1 cellular context compared by ENCODE assay signal in genomic region chr10:101578192-101578591, GRCh38.
TF ChIP-seq lines count a peak whose summit lies in the region.

No MANE protein-coding gene starts in this region.

TF ChIP-seq in K562, 482 proteins besides CTCF, POLR2A, EP300 and RAD21 (continued from another document):
- no peak for TF ChIP-seq IRF2 (CRISPR knock-in tag; IDR thresholded peaks at IDR 0.05)
- no peak for TF ChIP-seq HDAC8 (tag; IDR thresholded peaks at IDR 0.05)
- TF ChIP-seq, protein P1, sequence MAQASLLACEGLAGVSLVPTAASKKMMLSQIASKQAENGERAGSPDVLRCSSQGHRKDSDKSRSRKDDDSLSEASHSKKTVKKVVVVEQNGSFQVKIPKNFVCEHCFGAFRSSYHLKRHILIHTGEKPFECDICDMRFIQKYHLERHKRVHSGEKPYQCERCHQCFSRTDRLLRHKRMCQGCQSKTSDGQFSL (CRISPR knock-in tag; IDR thresholded peaks at IDR 0.05): no peak
- TF ChIP-seq, protein P1 (tag; IDR thresholded peaks at IDR 0.05): no peak
- TF ChIP-seq, protein P2, sequence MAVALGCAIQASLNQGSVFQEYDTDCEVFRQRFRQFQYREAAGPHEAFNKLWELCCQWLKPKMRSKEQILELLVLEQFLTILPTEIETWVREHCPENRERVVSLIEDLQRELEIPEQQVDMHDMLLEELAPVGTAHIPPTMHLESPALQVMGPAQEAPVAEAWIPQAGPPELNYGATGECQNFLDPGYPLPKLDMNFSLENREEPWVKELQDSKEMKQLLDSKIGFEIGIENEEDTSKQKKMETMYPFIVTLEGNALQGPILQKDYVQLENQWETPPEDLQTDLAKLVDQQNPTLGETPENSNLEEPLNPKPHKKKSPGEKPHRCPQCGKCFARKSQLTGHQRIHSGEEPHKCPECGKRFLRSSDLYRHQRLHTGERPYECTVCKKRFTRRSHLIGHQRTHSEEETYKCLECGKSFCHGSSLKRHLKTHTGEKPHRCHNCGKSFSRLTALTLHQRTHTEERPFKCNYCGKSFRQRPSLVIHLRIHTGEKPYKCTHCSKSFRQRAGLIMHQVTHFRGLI (CRISPR knock-in tag; IDR thresholded peaks at IDR 0.05): no peak
- no peak for TF ChIP-seq FOS (IDR thresholded peaks at IDR 0.05; ENCODE audit: extremely low read depth, insufficient read length)
- no peak for TF ChIP-seq TAF1 (IDR thresholded peaks at IDR 0.05; ENCODE audit: control insufficient read depth, extremely low read depth, insufficient read depth, low read length, severe bottlenecking)
- TF ChIP-seq ARID1B (IDR thresholded peaks at IDR 0.05): no peak
- TF ChIP-seq NFIX (CRISPR knock-in tag; IDR thresholded peaks at IDR 0.05; ENCODE audit: low read depth): no peak
- TF ChIP-seq, protein P3, sequence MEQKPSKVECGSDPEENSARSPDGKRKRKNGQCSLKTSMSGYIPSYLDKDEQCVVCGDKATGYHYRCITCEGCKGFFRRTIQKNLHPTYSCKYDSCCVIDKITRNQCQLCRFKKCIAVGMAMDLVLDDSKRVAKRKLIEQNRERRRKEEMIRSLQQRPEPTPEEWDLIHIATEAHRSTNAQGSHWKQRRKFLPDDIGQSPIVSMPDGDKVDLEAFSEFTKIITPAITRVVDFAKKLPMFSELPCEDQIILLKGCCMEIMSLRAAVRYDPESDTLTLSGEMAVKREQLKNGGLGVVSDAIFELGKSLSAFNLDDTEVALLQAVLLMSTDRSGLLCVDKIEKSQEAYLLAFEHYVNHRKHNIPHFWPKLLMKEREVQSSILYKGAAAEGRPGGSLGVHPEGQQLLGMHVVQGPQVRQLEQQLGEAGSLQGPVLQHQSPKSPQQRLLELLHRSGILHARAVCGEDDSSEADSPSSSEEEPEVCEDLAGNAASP (IDR thresholded peaks at IDR 0.05): no peak
- no peak for TF ChIP-seq ADNP (tag; IDR thresholded peaks at IDR 0.05)
- TF ChIP-seq U2AF2 (optimal IDR thresholded peaks at IDR 0.05; ENCODE audit: low read depth, low read length): no peak
- no peak for TF ChIP-seq ZNF165 (CRISPR knock-in tag; IDR thresholded peaks at IDR 0.05; ENCODE audit: borderline replicate concordance)
- no peak for TF ChIP-seq ZMIZ1 (IDR thresholded peaks at IDR 0.05; ENCODE audit: low read depth in 2 of 2, low read length in 2 of 2)
- no peak for TF ChIP-seq SREBF2 (CRISPR knock-in tag; IDR thresholded peaks at IDR 0.05)
